In genomic region chr3:75435779-75436376, GRCh38 we compare ENCODE assay signal across 8 cellular contexts.
DNase-seq lines count a peak whose midpoint lies in the region; ATAC-seq, FAIRE-seq and TF ChIP-seq lines count a peak whose summit lies in the region.
"Not testable (repeated sequence)": the region's sequence is repeated elsewhere in the genome, so short reads cannot be mapped to it uniquely, and the experiment has no call there.

No MANE protein-coding gene starts in this region.

- H3F3A ChIP-seq in neural cell (ENCODE audit: insufficient read depth, low read length, poor library complexity, severe bottlenecking) = not testable (repeated sequence)

- not testable (repeated sequence) for FAIRE-seq in bronchial epithelial cell (lab: Jason Lieb, UNC)

- DNase-seq in DMS114 treated with DMSO at 0.1 percent for 48 hours (lab: John Stamatoyannopoulos, UW; ENCODE audit: unreplicated experiment) (peak; percentile 60), NCI-H2227 treated with DMSO at 0.1 percent for 48 hours (lab: John Stamatoyannopoulos, UW) (peak; percentile 62), T1000 (lab: John Stamatoyannopoulos, UW) (peak; percentile 55), bronchial epithelial cell (ENCODE audit: low read depth) (peak; percentile 60), tibial nerve (ENCODE audit: low spot score in 2 of 2) (peak in 1 of 2 donors; percentile 21)
- DNase-seq in hepatocyte (ENCODE audit: low spot score) = not testable (repeated sequence)

- TF ChIP-seq EP300 in neural cell (conservative IDR thresholded peaks at IDR 0.05; ENCODE audit: poor library complexity, severe bottlenecking); tibial nerve (IDR thresholded peaks at IDR 0.05): not testable (repeated sequence)

- not testable (repeated sequence) for H3K4me1 ChIP-seq in hepatocyte (ENCODE audit: insufficient read depth)
- peaks cover 0 to 38% (median 3%) of the 10 kb centered on the region in 4 donors for H3K4me1 ChIP-seq in tibial nerve

- ATAC-seq in HG03354 (IDR thresholded peaks at IDR 0.05; ENCODE audit: poor library complexity, severe bottlenecking, unreplicated experiment) = peak; percentile 31

- H3K4me2 ChIP-seq in hepatocyte (peak overlapping the region; percentile 88), neural cell (ENCODE audit: low read length) (peak overlapping the region; percentile 1)

- peak overlapping the region; percentile 67 for H3K9ac ChIP-seq in neural cell (ENCODE audit: low read length)

- WGBS in hepatocyte (ENCODE audit: low lambda C conversion rate, missing lambda C conversion rate) = 0% methylated on average over 16 of the region's 38 CpGs
- 2% methylated on average over 26 to 37 of the region's 38 CpGs for WGBS in tibial nerve, 2 donors

- not testable (repeated sequence) for H3K9me2 ChIP-seq in hepatocyte (replicated peaks; ENCODE audit: insufficient read depth); neural cell (ENCODE audit: insufficient read depth, low read length)

- H2AFZ ChIP-seq in hepatocyte (peak overlapping the region; percentile 90), neural cell (ENCODE audit: low read depth, low read length) (peak overlapping the region; percentile 60)

- TF ChIP-seq RAD21 in neural cell (conservative IDR thresholded peaks at IDR 0.05) = not testable (repeated sequence)

- peak in 1 of 2 donors; percentile 48 for TF ChIP-seq POLR2A in tibial nerve (IDR thresholded peaks at IDR 0.05)

- H3K36me3 ChIP-seq in bronchial epithelial cell (ENCODE audit: control insufficient read depth, insufficient read depth, low read length); hepatocyte (replicated peaks; ENCODE audit: insufficient read depth, low read depth); neural cell (ENCODE audit: insufficient read depth, low read length): not testable (repeated sequence)
- H3K36me3 ChIP-seq in tibial nerve = peaks cover 0 to 13% (median 0%) of the 10 kb centered on the region in 3 donors

- not testable (repeated sequence) for H3K79me2 ChIP-seq in hepatocyte; neural cell (replicated peaks; ENCODE audit: insufficient read depth, low read length)

- not testable (repeated sequence) for H3K27me3 ChIP-seq in bronchial epithelial cell (ENCODE audit: control insufficient read depth, insufficient read depth, low read length); hepatocyte; neural cell (ENCODE audit: insufficient read depth, low read depth, low read length); tibial nerve

- H3K27ac ChIP-seq in hepatocyte = peak overlapping the region; percentile 85
- H3K27ac ChIP-seq in neural cell (ENCODE audit: low read length) = peak overlapping the region; percentile 47
- H3K27ac ChIP-seq in tibial nerve = peak overlapping the region; percentile 80 to 98 (median 88)

- TF ChIP-seq CTCF in bronchial epithelial cell (IDR thresholded peaks at IDR 0.05; ENCODE audit: insufficient read depth, low read length, severe bottlenecking); hepatocyte (IDR thresholded peaks at IDR 0.05; ENCODE audit: poor library complexity); neural cell (IDR thresholded peaks at IDR 0.05; ENCODE audit: poor library complexity, severe bottlenecking); tibial nerve (IDR thresholded peaks at IDR 0.05): not testable (repeated sequence)

- not testable (repeated sequence) for H3K9me3 ChIP-seq in hepatocyte (ENCODE audit: low read depth); neural cell (ENCODE audit: low read length); tibial nerve

- peak overlapping the region; percentile 40 for H3K4me3 ChIP-seq in bronchial epithelial cell (ENCODE audit: low read depth, low read length)
- peak overlapping the region; percentile 77 for H3K4me3 ChIP-seq in hepatocyte
- H3K4me3 ChIP-seq in neural cell (ENCODE audit: low read length) = peak overlapping the region; percentile 70
- H3K4me3 ChIP-seq in tibial nerve = peak overlapping the region; percentile 71 to 92 (median 89)

- H4K20me1 ChIP-seq in hepatocyte (ENCODE audit: insufficient read depth, poor library complexity, severe bottlenecking); neural cell (ENCODE audit: insufficient read depth): not testable (repeated sequence)

TF ChIP-seq in neural cell, 6 proteins besides CTCF, POLR2A, EP300 and RAD21:
- TF ChIP-seq MXI1 (conservative IDR thresholded peaks at IDR 0.05; ENCODE audit: poor library complexity, severe bottlenecking) = peak; percentile 2
